9 cellular contexts compared by ENCODE assay signal in genomic region chr16:67393790-67394270, GRCh38. TPM values are rescaled to one million over a fixed set of nuclear protein-coding genes. Genes with fewer than 3 reads are reported as not detected.
DNase-seq lines count a peak whose midpoint lies in the region; ATAC-seq and TF ChIP-seq lines count a peak whose summit lies in the region.
"Had no signal": no experiment of that assay in that cellular context is flagged by ENCODE, and none has a peak within 500 bp of the region (broad histone marks: within the 10 kb centered on the region; RNA-seq: fewer than 3 reads in every experiment).

No MANE protein-coding gene starts in this region.

- WGBS in thyroid gland, 2 donors = 0 to 20% methylated on average over 1 to 7 of the region's 24 CpGs

- H3K9me3 ChIP-seq in colonic mucosa = no peaks in the 10 kb centered on the region
- no peaks in the 10 kb centered on the region for H3K9me3 ChIP-seq in mucosa of rectum (ENCODE audit: control insufficient read depth in 2 of 2, low read length in 2 of 2)
- no peaks in the 10 kb centered on the region for H3K9me3 ChIP-seq in thyroid gland

- H3K27ac ChIP-seq in colonic mucosa = peak overlapping the region; percentile 15
- H3K27ac ChIP-seq in mucosa of rectum (ENCODE audit: low read depth in 2 of 2, low read length in 2 of 2) = peak overlapping the region; percentile 66 to 72
- H3K27ac ChIP-seq in thyroid gland = peak overlapping the region in 2 of 3 donors; percentile 26 to 46

- H3K36me3 Mint-ChIP-seq in activated CD8-positive, alpha-beta T cell treated with anti-CD3 and anti-CD28 coated beads for 36 hours (ENCODE audit: low read depth) = no peaks in the 10 kb centered on the region
- no peaks in the 10 kb centered on the region for H3K36me3 Mint-ChIP-seq in activated CD8-positive, alpha-beta T cell treated with anti-CD3 and anti-CD28 coated beads, Interleukin-2, amount 10 ng/mL, durations not matched to agents 7 days and 5 days (ENCODE audit: low read depth)

- POLR2A ChIA-PET in activated CD8-positive, alpha-beta T cell treated with anti-CD3 and anti-CD28 coated beads for 36 hours (lab: Charles Lee) = interaction anchor here (0.6 kb wide), 1 partner anchor 19 kb away, joined by 3 read pairs; no protein-coding TSS in a partner anchor
- POLR2A ChIA-PET in activated CD8-positive, alpha-beta T cell treated with anti-CD3 and anti-CD28 coated beads, Interleukin-2, amount 10 ng/mL, durations not matched to agents 7 days and 5 days (lab: Charles Lee) = no interaction called here

- H3K27ac Mint-ChIP-seq in activated CD8-positive, alpha-beta T cell treated with anti-CD3 and anti-CD28 coated beads for 36 hours = no peak overlapping the region
- H3K27ac Mint-ChIP-seq in activated CD8-positive, alpha-beta T cell treated with anti-CD3 and anti-CD28 coated beads, Interleukin-2, amount 10 ng/mL, durations not matched to agents 7 days and 5 days = no peak overlapping the region

- peak overlapping the region; percentile 21 for H3K4me3 Mint-ChIP-seq in activated CD8-positive, alpha-beta T cell treated with anti-CD3 and anti-CD28 coated beads for 36 hours
- no peak overlapping the region for H3K4me3 Mint-ChIP-seq in activated CD8-positive, alpha-beta T cell treated with anti-CD3 and anti-CD28 coated beads, Interleukin-2, amount 10 ng/mL, durations not matched to agents 7 days and 5 days

- H3K4me1 ChIP-seq in colonic mucosa (peaks cover 21% of the 10 kb centered on the region), mucosa of rectum (ENCODE audit: control insufficient read depth in 2 of 2, insufficient read depth in 2 of 2, low read length in 2 of 2) (peaks cover 48 to 49% of the 10 kb centered on the region in 2 donors), thyroid gland (peaks cover 23 to 63% of the 10 kb centered on the region in 2 donors)

- no peaks in the 10 kb centered on the region for H3K9me3 Mint-ChIP-seq in activated CD8-positive, alpha-beta T cell treated with anti-CD3 and anti-CD28 coated beads for 36 hours
- no peaks in the 10 kb centered on the region for H3K9me3 Mint-ChIP-seq in activated CD8-positive, alpha-beta T cell treated with anti-CD3 and anti-CD28 coated beads, Interleukin-2, amount 10 ng/mL, durations not matched to agents 7 days and 5 days (ENCODE audit: insufficient read depth)

- H3K9ac ChIP-seq in colonic mucosa (ENCODE audit: low read depth in 2 of 2, low read length in 2 of 2) (peak overlapping the region; percentile 43 to 64), mucosa of rectum (ENCODE audit: low read depth in 1 of 2, low read length in 2 of 2) (peak overlapping the region; percentile 49 to 64)

- no peak for DNase-seq in activated CD8-positive, alpha-beta T cell treated with anti-CD3 and anti-CD28 coated beads for 36 hours
- no peak for DNase-seq in activated CD8-positive, alpha-beta T cell treated with anti-CD3 and anti-CD28 coated beads, Interleukin-2, amount 10 ng/mL, durations not matched to agents 7 days and 5 days
- DNase-seq in colonic mucosa = no peak
- DNase-seq in thyroid gland = no peak
- no peak for DNase-seq in GM20000 (ENCODE audit: low spot score)
- DNase-seq: NCI-H1105 treated with DMSO at 0.1 percent for 48 hours had no signal

- TF ChIP-seq POLR2A in thyroid gland (IDR thresholded peaks at IDR 0.05) = no peak

- H3K27me3 ChIP-seq in colonic mucosa (peaks cover 7% of the 10 kb centered on the region), mucosa of rectum (ENCODE audit: control insufficient read depth in 2 of 2, insufficient read depth in 2 of 2, low read length in 2 of 2) (no peaks in the 10 kb centered on the region), thyroid gland (no peaks in the 10 kb centered on the region)

- H3K27me3 Mint-ChIP-seq in activated CD8-positive, alpha-beta T cell treated with anti-CD3 and anti-CD28 coated beads for 36 hours = peaks cover 28% of the 10 kb centered on the region
- peaks cover 35% of the 10 kb centered on the region for H3K27me3 Mint-ChIP-seq in activated CD8-positive, alpha-beta T cell treated with anti-CD3 and anti-CD28 coated beads, Interleukin-2, amount 10 ng/mL, durations not matched to agents 7 days and 5 days (ENCODE audit: low read depth)

- peak; percentile 4 for ATAC-seq in activated CD8-positive, alpha-beta T cell treated with anti-CD3 and anti-CD28 coated beads for 36 hours
- no peak for ATAC-seq in activated CD8-positive, alpha-beta T cell treated with anti-CD3 and anti-CD28 coated beads, Interleukin-2, amount 10 ng/mL, durations not matched to agents 7 days and 5 days
- ATAC-seq in GM21619 (IDR thresholded peaks at IDR 0.05; ENCODE audit: unreplicated experiment) (no peak), HG02678 (IDR thresholded peaks at IDR 0.05; ENCODE audit: unreplicated experiment) (no peak)

- CTCF ChIA-PET in activated CD8-positive, alpha-beta T cell treated with anti-CD3 and anti-CD28 coated beads for 36 hours (lab: Charles Lee) = interaction anchor here (0.7 to 2.1 kb wide), 14 partner anchors 11 to 133 kb away, joined by 3 to 10 read pairs (median 4); partner anchors contain the start of genes ATP6V0D1, KCTD19 and LRRC36
- CTCF ChIA-PET in activated CD8-positive, alpha-beta T cell treated with anti-CD3 and anti-CD28 coated beads, Interleukin-2, amount 10 ng/mL, durations not matched to agents 7 days and 5 days (lab: Charles Lee) = interaction anchor here (1.1 to 1.3 kb wide), 3 partner anchors 40 to 127 kb away, joined by 3 to 4 read pairs (median 3); no protein-coding TSS in a partner anchor

- peaks cover 4% of the 10 kb centered on the region for H3K4me1 Mint-ChIP-seq in activated CD8-positive, alpha-beta T cell treated with anti-CD3 and anti-CD28 coated beads for 36 hours (ENCODE audit: low read depth)
- H3K4me1 Mint-ChIP-seq in activated CD8-positive, alpha-beta T cell treated with anti-CD3 and anti-CD28 coated beads, Interleukin-2, amount 10 ng/mL, durations not matched to agents 7 days and 5 days (ENCODE audit: low read depth) = peaks cover 9% of the 10 kb centered on the region

- intact Hi-C loops in activated CD8-positive, alpha-beta T cell treated with anti-CD3 and anti-CD28 coated beads for 36 hours (cut with micrococcal nuclease) = no loop called here
- intact Hi-C loops in colonic mucosa (cut with DNase I) = loop anchor here (10.0 kb wide), 1 partner anchor 49 kb away; no protein-coding TSS in a partner anchor
- intact Hi-C loops in thyroid gland (cut with DNase I) = no loop called here

- H3K4me3 ChIP-seq in colonic mucosa (peak overlapping the region; percentile 29), mucosa of rectum (ENCODE audit: low read length in 2 of 2) (peak overlapping the region; percentile 57 to 65), thyroid gland (replicated peaks in 1 of 3) (peak overlapping the region in 1 of 3 donors; percentile 20)

- no peak for TF ChIP-seq CTCF in activated CD8-positive, alpha-beta T cell treated with anti-CD3 and anti-CD28 coated beads for 36 hours (IDR thresholded peaks at IDR 0.05)
- TF ChIP-seq CTCF in colonic mucosa (IDR thresholded peaks at IDR 0.05) (no peak), thyroid gland (IDR thresholded peaks at IDR 0.05) (no peak), GM20000 (IDR thresholded peaks at IDR 0.05; ENCODE audit: extremely low read depth, missing control alignments) (no peak)

- H3K36me3 ChIP-seq in colonic mucosa (no peaks in the 10 kb centered on the region), mucosa of rectum (ENCODE audit: control insufficient read depth in 2 of 2, insufficient read depth in 2 of 2, low read length in 2 of 2) (no peaks in the 10 kb centered on the region), thyroid gland (no peaks in the 10 kb centered on the region)

RNA-seq across cellular contexts. Expression of gene TPPP3, which starts 0.5 kb away (rescaled TPM):
- not detected for total RNA-seq in activated CD8-positive, alpha-beta T cell treated with anti-CD3 and anti-CD28 coated beads for 36 hours
- not detected for total RNA-seq in activated CD8-positive, alpha-beta T cell treated with anti-CD3 and anti-CD28 coated beads, Interleukin-2, amount 10 ng/mL, durations not matched to agents 7 days and 5 days
- total RNA-seq in colonic mucosa (10 to 100 TPM in 1 of 2 donors, 1 to 10 TPM in 1; 3.7 to 12.3 TPM), thyroid gland (1 to 10 TPM in 2 of 4 donors, under 1 TPM in 2; 0.54 to 2.3 (median 1.5) TPM)

RNA-seq across cellular contexts. Expression of gene ZDHHC1, which starts 22.4 kb away (rescaled TPM):
- under 1 TPM; 0.54 to 0.60 TPM for total RNA-seq in activated CD8-positive, alpha-beta T cell treated with anti-CD3 and anti-CD28 coated beads for 36 hours
- total RNA-seq in activated CD8-positive, alpha-beta T cell treated with anti-CD3 and anti-CD28 coated beads, Interleukin-2, amount 10 ng/mL, durations not matched to agents 7 days and 5 days = under 1 TPM in 1 of 2 experiments, not detected in 1; 0.26 TPM
- total RNA-seq in colonic mucosa (1 to 10 TPM; 7.9 to 8.7 TPM), thyroid gland (10 to 100 TPM; 33.3 to 63.8 (median 50.9) TPM)

RNA-seq across cellular contexts. Expression of gene HSD11B2, which starts 37.1 kb away (rescaled TPM):
- total RNA-seq in activated CD8-positive, alpha-beta T cell treated with anti-CD3 and anti-CD28 coated beads for 36 hours = 1 to 10 TPM; 1.6 to 2.3 TPM
- total RNA-seq in activated CD8-positive, alpha-beta T cell treated with anti-CD3 and anti-CD28 coated beads, Interleukin-2, amount 10 ng/mL, durations not matched to agents 7 days and 5 days = not detected
- total RNA-seq in colonic mucosa (100 to 1,000 TPM; 348 to 378 TPM), thyroid gland (10 to 100 TPM in 2 of 4 donors, 1 to 10 TPM in 2; 4.6 to 11.9 (median 9.0) TPM)

Comparison
In these comparisons a context has a peak if more than half of its experiments do, and no peak if none do; other contexts are left out.
1. H3K27ac ChIP-seq: peak in every context shown above with its lines; median percentile 69 in mucosa of rectum; 36 in thyroid gland; 15 in colonic mucosa.
2. RNA of gene ZDHHC1, which starts 22.4 kb away (total RNA-seq): 33.3 to 63.8 TPM in thyroid gland and 7.9 to 8.7 TPM in colonic mucosa; 0.54 to 0.60 TPM in activated CD8-positive, alpha-beta T cell treated with anti-CD3 and anti-CD28 coated beads for 36 hours and 0.26 TPM in activated CD8-positive, alpha-beta T cell treated with anti-CD3 and anti-CD28 coated beads, Interleukin-2, amount 10 ng/mL, durations not matched to agents 7 days and 5 days; every median in the first group is over 4 times any median in the second.
3. RNA of gene HSD11B2, which starts 37.1 kb away (total RNA-seq): 348 to 378 TPM in colonic mucosa; 4.6 to 11.9 TPM in thyroid gland, 1.6 to 2.3 TPM in activated CD8-positive, alpha-beta T cell treated with anti-CD3 and anti-CD28 coated beads for 36 hours and not detected in activated CD8-positive, alpha-beta T cell treated with anti-CD3 and anti-CD28 coated beads, Interleukin-2, amount 10 ng/mL, durations not matched to agents 7 days and 5 days; every median in the first group is over 10 times any median in the second.